In the genomic region with DNA sequence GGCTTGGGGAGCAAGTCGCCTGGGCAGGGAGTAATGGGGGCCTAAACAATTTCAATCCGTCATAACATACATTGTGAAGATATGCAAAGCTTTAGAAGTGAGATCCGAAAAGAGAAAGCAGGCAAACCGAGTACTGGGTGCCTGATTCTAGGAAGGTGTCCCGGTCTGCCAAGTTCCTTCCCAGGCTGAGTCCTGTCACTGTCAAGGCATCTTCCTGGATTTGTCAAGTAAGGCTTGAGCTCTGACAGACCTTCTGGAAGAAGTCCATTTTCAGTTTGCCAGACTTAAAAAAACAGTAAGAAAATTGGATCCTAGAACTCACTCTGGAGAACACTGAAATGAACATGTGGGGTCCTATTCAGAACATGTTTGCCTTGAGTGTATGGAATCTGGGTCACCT, we compare ENCODE assay signal across 14 cellular contexts.
"Had no signal": no experiment of that assay in that cellular context is flagged by ENCODE, and none has a peak within 500 bp of the region (broad histone marks: within the 10 kb centered on the region; RNA-seq: fewer than 3 reads in every experiment).

No MANE protein-coding gene starts in this region.

- ATAC-seq: activated CD4-positive, alpha-beta T cell treated with anti-CD3 and anti-CD28 coated beads for 36 hours; activated CD8-positive, alpha-beta memory T cell treated with anti-CD3 and anti-CD28 coated beads, Interleukin-2, amount 10 ng/mL, durations not matched to agents 7 days and 5 days; body of pancreas; stimulated activated naive B cell treated with anti-CD40 and anti-IgM and Interleukin-4, amounts not matched to agents 10 μg/mL and 1 μg/mL and 100 μg/mL, for 72 hours; WTC11 had no signal

- H3K36me3 ChIP-seq: ovary had no signal

- DNase-seq: activated CD4-positive, alpha-beta memory T cell treated with anti-CD3 and anti-CD28 coated beads, Interleukin-2, amount 10 ng/mL, durations not matched to agents 7 days and 5 days; activated CD4-positive, alpha-beta T cell treated with anti-CD3 and anti-CD28 coated beads for 36 hours; activated CD8-positive, alpha-beta memory T cell treated with anti-CD3 and anti-CD28 coated beads, Interleukin-2, amount 10 ng/mL, durations not matched to agents 7 days and 5 days; activated naive CD4-positive, alpha-beta T cell treated with anti-CD3 and anti-CD28 coated beads for 36 hours; activated T-cell treated with anti-CD3 and anti-CD28 coated beads, Interleukin-2, amount 50 U/mL, for 1 hour; body of pancreas; caudate nucleus; dorsolateral prefrontal cortex; foreskin melanocyte; head of caudate nucleus; naive B cell; ovary; stimulated activated naive B cell treated with anti-CD40 and anti-IgM and Interleukin-4, amounts not matched to agents 10 μg/mL and 1 μg/mL and 100 μg/mL, for 72 hours had no signal

- H3K4me1 ChIP-seq: body of pancreas had no signal

- H3K9me3 ChIP-seq: body of pancreas, ovary had no signal

- H3K27ac ChIP-seq: body of pancreas, dorsolateral prefrontal cortex, ovary had no signal

- H3K27me3 ChIP-seq: body of pancreas, dorsolateral prefrontal cortex, ovary had no signal

- H3K4me3 ChIP-seq: body of pancreas, dorsolateral prefrontal cortex, ovary had no signal
